ENCODE assay signal across 16 cellular contexts in genomic region chr6:142400495-142400894, GRCh38.
DNase-seq lines count a peak whose midpoint lies in the region; ATAC-seq, FAIRE-seq and TF ChIP-seq lines count a peak whose summit lies in the region.
"Had no signal": no experiment of that assay in that cellular context is flagged by ENCODE, and none has a peak within 500 bp of the region (broad histone marks: within the 10 kb centered on the region; RNA-seq: fewer than 3 reads in every experiment).

No MANE protein-coding gene starts in this region.

- ATAC-seq in K562 (peak; percentile 88), lung (ENCODE audit: insufficient read depth, low FRiP score) (peak; percentile 53), HG03354 (IDR thresholded peaks at IDR 0.05; ENCODE audit: poor library complexity, severe bottlenecking, unreplicated experiment) (no peak)
- ATAC-seq: stimulated activated naive CD8-positive, alpha-beta T cell treated with anti-CD3 and anti-CD28 coated beads, Interleukin-15, Interleukin-2, amounts not matched to agents 100 U/mL and 50 U/mL, for 24 hours had no signal

- no peaks in the 10 kb centered on the region for H3K79me2 ChIP-seq in K562 (ENCODE audit: control insufficient read depth, insufficient read depth, low read length)

- no peak for TF ChIP-seq POLR2A in K562 (conservative IDR thresholded peaks at IDR 0.05)
- TF ChIP-seq POLR2A in thyroid gland (IDR thresholded peaks at IDR 0.05), result no peak

- H3K27ac ChIP-seq in HUES64 (ENCODE audit: low read depth, low read length), result peak overlapping the region; percentile 7
- no peak overlapping the region for H3K27ac ChIP-seq in K562 (ENCODE audit: extremely low read depth, low read depth, low read length)
- no peak overlapping the region for H3K27ac ChIP-seq in lung (ENCODE audit: low read depth in 1 of 2, low read length in 1 of 2)
- H3K27ac ChIP-seq in thyroid gland, result no peak overlapping the region
- H3K27ac ChIP-seq: breast epithelium, prostate gland had no signal

- H3K36me3 ChIP-seq in HUES64 (ENCODE audit: insufficient read depth, low read length) (no peaks in the 10 kb centered on the region), K562 (ENCODE audit: control insufficient read depth, insufficient read depth, low read length) (no peaks in the 10 kb centered on the region), lung (ENCODE audit: control insufficient read depth in 2 of 2, insufficient read depth in 2 of 2, low read length in 2 of 2) (no peaks in the 10 kb centered on the region), thyroid gland (no peaks in the 10 kb centered on the region)
- H3K36me3 ChIP-seq: breast epithelium, prostate gland had no signal

- in situ Hi-C loops in K562 (cut with MboI), result no loop called here

- TF ChIP-seq RAD21 in K562 (CRISPR knock-in tag; conservative IDR thresholded peaks at IDR 0.05 in 1 of 2, IDR thresholded peaks at IDR 0.05 in 1 of 2), result no peak

- peak; percentile 7 for DNase-seq in AG08396 (ENCODE audit: low spot score)
- peak; percentile 21 to 68 (median 42) for DNase-seq in K562 (ENCODE audit: extremely low read depth in 1 of 4, low spot score in 3 of 4)
- DNase-seq in lung (ENCODE audit: low spot score), result no peak
- DNase-seq in thyroid gland, result no peak
- no peak for DNase-seq in NCI-H510A (lab: John Stamatoyannopoulos, UW)
- DNase-seq in stimulated activated CD4-positive, alpha-beta T cell treated with anti-CD3 and anti-CD28 coated beads, Interleukin-2, amount 100 ng/mL, for 48 hours, result no peak
- DNase-seq: activated CD4-positive, alpha-beta T cell treated with anti-CD3 and anti-CD28 coated beads, Interleukin-2, amount 10 ng/mL, durations not matched to agents 24 days and 14 days; DMS79; hippocampal formation; NCI-H2081 treated with DMSO at 0.1 percent for 48 hours; stimulated activated naive CD8-positive, alpha-beta T cell treated with anti-CD3 and anti-CD28 coated beads, Interleukin-15, Interleukin-2, amounts not matched to agents 100 U/mL and 50 U/mL, for 24 hours had no signal

- H4K20me1 ChIP-seq in K562 (replicated peaks; ENCODE audit: control insufficient read depth, insufficient read depth, low read length), result no peaks in the 10 kb centered on the region

- H2AFZ ChIP-seq in K562 (ENCODE audit: low read depth, low read length), result no peak overlapping the region

- peak; percentile 61; the same call in 1 of the 2 replicates for TF ChIP-seq EP300 in K562 (IDR thresholded peaks at IDR 0.05; ENCODE audit: low read length)

- TF ChIP-seq CTCF in K562 (IDR thresholded peaks at IDR 0.05 in 2 of 3, conservative IDR thresholded peaks at IDR 0.05 in 1 of 3; ENCODE audit: insufficient read depth in 2 of 3, low read depth in 1 of 3, low read length in 3 of 3) (no peak), lung (IDR thresholded peaks at IDR 0.05; ENCODE audit: control extremely low read depth, extremely low read depth) (no peak), thyroid gland (IDR thresholded peaks at IDR 0.05) (no peak)

- intact Hi-C loops in K562 (cut with micrococcal nuclease), result no loop called here
- intact Hi-C loops in thyroid gland (cut with DNase I), result no loop called here

- 53% methylated on average over 4 of the region's 4 CpGs for WGBS in HUES64
- WGBS in K562 (ENCODE audit: insufficient coverage, low coverage, missing lambda C conversion rate), result 1% methylated on average over 4 of the region's 4 CpGs
- WGBS in lung, 2 donors, result 77 to 84% methylated on average over 4 of the region's 4 CpGs
- whole genome bisulfite sequencing in thyroid gland, 2 donors, result 76 to 84% methylated on average over 4 of the region's 4 CpGs

- no peaks in the 10 kb centered on the region for H3K9me1 ChIP-seq in K562 (ENCODE audit: control insufficient read depth, insufficient read depth, low read length)

- H3K9me3 ChIP-seq in HUES64 (ENCODE audit: insufficient read depth, low read depth, low read length), result no peaks in the 10 kb centered on the region
- no peaks in the 10 kb centered on the region for H3K9me3 ChIP-seq in K562 (replicated peaks; ENCODE audit: control insufficient read depth, insufficient read depth, low read depth, low read length)
- H3K9me3 ChIP-seq in lung (ENCODE audit: control insufficient read depth in 2 of 2, insufficient read depth in 1 of 2, low read length in 1 of 2), result no peaks in the 10 kb centered on the region
- no peaks in the 10 kb centered on the region for H3K9me3 ChIP-seq in thyroid gland
- H3K9me3 ChIP-seq: breast epithelium, prostate gland had no signal

- POLR2A ChIA-PET in K562 (lab: Yijun Ruan, JAX), result no interaction called here

- CTCF ChIA-PET in K562 (lab: Yijun Ruan, JAX; ENCODE audit: low intra/inter-chr PET ratio), result interaction anchor here (0.6 kb wide), 1 partner anchor 1560 kb away, joined by 3 read pairs; no protein-coding TSS in a partner anchor

- no peaks in the 10 kb centered on the region for H3K27me3 ChIP-seq in HUES64 (ENCODE audit: insufficient read depth, low read length)
- no peaks in the 10 kb centered on the region for H3K27me3 ChIP-seq in K562 (ENCODE audit: control insufficient read depth in 2 of 2, insufficient read depth in 2 of 2, low read length in 2 of 2)
- H3K27me3 ChIP-seq in lung (ENCODE audit: control insufficient read depth, insufficient read depth), result no peaks in the 10 kb centered on the region
- no peaks in the 10 kb centered on the region for H3K27me3 ChIP-seq in thyroid gland
- H3K27me3 ChIP-seq: breast epithelium had no signal

- H3K4me2 ChIP-seq in K562 (ENCODE audit: insufficient read depth, low read length), result no peak overlapping the region

- H3K9ac ChIP-seq in HUES64 (ENCODE audit: low read depth, low read length) (no peak overlapping the region), K562 (ENCODE audit: insufficient read depth in 1 of 2, low read depth in 2 of 2, low read length in 2 of 2) (no peak overlapping the region)

- H3K4me1 ChIP-seq in HUES64 (ENCODE audit: insufficient read depth, low read length), result peaks cover 17% of the 10 kb centered on the region
- peaks cover 0 to 6% of the 10 kb centered on the region in 2 experiments; a peak in 2 of 5 replicates for H3K4me1 ChIP-seq in K562 (replicated peaks in 1 of 2; ENCODE audit: control insufficient read depth in 2 of 2, insufficient read depth in 2 of 2, low read length in 2 of 2)
- no peaks in the 10 kb centered on the region for H3K4me1 ChIP-seq in lung (ENCODE audit: control insufficient read depth in 2 of 2, insufficient read depth in 2 of 2, low read length in 2 of 2)
- H3K4me1 ChIP-seq in thyroid gland, result no peaks in the 10 kb centered on the region
- H3K4me1 ChIP-seq: breast epithelium, prostate gland had no signal

- BruUV-seq in K562 (replicated peaks; lab: Mats Ljungman, UMichigan), result no TSS peak

- H3K4me3 ChIP-seq in HUES64 (ENCODE audit: low read length) (no peak overlapping the region), K562 (no peak overlapping the region), lung (no peak overlapping the region), thyroid gland (replicated peaks in 1 of 3) (no peak overlapping the region)
- H3K4me3 ChIP-seq: breast epithelium, prostate gland had no signal

- FAIRE-seq in K562 (lab: Jason Lieb, UNC), result peak; percentile 81
- FAIRE-seq: GM12892 had no signal

TF ChIP-seq in K562, 482 proteins besides CTCF, POLR2A, EP300 and RAD21 (continues in another document):
- TF ChIP-seq ATF1 (CRISPR knock-in tag; IDR thresholded peaks at IDR 0.05) (no peak), ATF1 (tag; IDR thresholded peaks at IDR 0.05) (peak; percentile 22; the same call in 1 of the 2 replicates), TEAD4 (IDR thresholded peaks at IDR 0.05; ENCODE audit: low read length) (peak; percentile 92), TEAD4 (CRISPR knock-in tag; IDR thresholded peaks at IDR 0.05; ENCODE audit: borderline replicate concordance) (no peak), CC2D1A (IDR thresholded peaks at IDR 0.05) (peak; percentile 29; the same call in 1 of the 2 replicates), IRF9 (tag; IDR thresholded peaks at IDR 0.05) (no peak), CBFA2T3 (IDR thresholded peaks at IDR 0.05) (peak; percentile 96), TRIM24 (IDR thresholded peaks at IDR 0.05) (peak; percentile 71 to 72; a peak in 2 of 4 replicates), GABPB2 (CRISPR knock-in tag; conservative IDR thresholded peaks at IDR 0.05) (no peak), CAMTA2 (CRISPR knock-in tag; conservative IDR thresholded peaks at IDR 0.05) (no peak), TCF3 (CRISPR knock-in tag; IDR thresholded peaks at IDR 0.05) (peak; percentile 85), TAL1 (IDR thresholded peaks at IDR 0.05) (peak; percentile 88), CXXC5 (CRISPR knock-in tag; IDR thresholded peaks at IDR 0.05) (peak; percentile 64), KDM1A (IDR thresholded peaks at IDR 0.05) (peak; percentile 94 to 95), NCOA2 (IDR thresholded peaks at IDR 0.05; ENCODE audit: partially characterized antibody in 2 of 2) (peak; percentile 33 to 61)

Comparison
In these comparisons a context has a peak if more than half of its experiments do, and no peak if none do; other contexts are left out.
1. DNase-seq: peak in AG08396 (single experiment) and K562 (4 of 4); none in lung (single experiment), thyroid gland (0 of 2), NCI-H510A (single experiment) and stimulated activated CD4-positive, alpha-beta T cell treated with anti-CD3 and anti-CD28 coated beads, Interleukin-2, amount 100 ng/mL, for 48 hours (0 of 2).